In genomic region chr2:186299610-186300009, GRCh38 we compare ENCODE assay signal across 34 cellular contexts.
"Had no signal": no experiment of that assay in that cellular context is flagged by ENCODE, and none has a peak within 500 bp of the region (broad histone marks: within the 10 kb centered on the region; RNA-seq: fewer than 3 reads in every experiment).

No MANE protein-coding gene starts in this region.

- H3K27me3 ChIP-seq: adrenal gland, body of pancreas, brain microvascular endothelial cell, breast epithelium had no signal

- DNase-seq: activated B cell treated with CpG ODN at 0.5 μM for 24 hours; activated CD4-positive, alpha-beta memory T cell treated with anti-CD3 and anti-CD28 coated beads for 36 hours; activated CD4-positive, alpha-beta T cell treated with anti-CD3 and anti-CD28 coated beads for 4 hours; activated CD4-positive, alpha-beta T cell treated with anti-CD3 and anti-CD28 coated beads, Interleukin-2, amount 10 ng/mL, durations not matched to agents 24 days and 14 days; activated CD4-positive, alpha-beta T cell treated with anti-CD3 and anti-CD28 coated beads, Interleukin-2, amount 50 U/mL, for 1 hour; activated CD4-positive, alpha-beta T cell treated with anti-CD3 and anti-CD28 coated beads, Interleukin-2, amount 50 U/mL, for 4 hours; activated CD4-positive, CD25-positive, alpha-beta regulatory T cell treated with anti-CD3 and anti-CD28 coated beads, Interleukin-2, amount 50 U/mL, for 72 hours; activated CD8-positive, alpha-beta memory T cell treated with anti-CD3 and anti-CD28 coated beads, Interleukin-2, amount 50 U/mL, for 4 hours; activated CD8-positive, alpha-beta T cell treated with anti-CD3 and anti-CD28 coated beads for 36 hours; activated effector memory CD4-positive, alpha-beta T cell treated with anti-CD3 and anti-CD28 coated beads, Interleukin-2, amount 50 U/mL, for 16 hours; activated gamma-delta T cell treated with Interleukin-2 at 50 U/mL for 16 hours; activated naive CD4-positive, alpha-beta T cell; activated naive CD4-positive, alpha-beta T cell treated with anti-CD3 and anti-CD28 coated beads for 36 hours; activated naive CD4-positive, alpha-beta T cell treated with anti-CD3 and anti-CD28 coated beads, Interleukin-2, amount 50 U/mL, for 16 hours; activated naive CD8-positive, alpha-beta T cell treated with anti-CD3 and anti-CD28 coated beads for 36 hours; activated T-cell treated with anti-CD3 and anti-CD28 coated beads for 4 hours; activated T-cell treated with anti-CD3 and anti-CD28 coated beads, Interleukin-2, amount 50 U/mL, for 1 hour; activated T-cell treated with anti-CD3 and anti-CD28 coated beads, Interleukin-2, amount 50 U/mL, for 4 hours; activated T-cell treated with anti-CD3 and anti-CD28 coated beads, Interleukin-2, amount 50 U/mL, for 72 hours; adrenal gland; amniotic stem cell; aorta; body of pancreas; brain microvascular endothelial cell; central memory CD4-positive, alpha-beta T cell; T-helper 1 cell; T-helper 2 cell; T-helper 9 cell had no signal

- H3K36me3 ChIP-seq: adrenal gland, brain microvascular endothelial cell, breast epithelium had no signal

- H3K4me1 ChIP-seq: adrenal gland, body of pancreas, breast epithelium had no signal

- FAIRE-seq: astrocyte, TTC549 had no signal

- H3K4me3 ChIP-seq: adrenal gland, body of pancreas, breast epithelium had no signal

- ATAC-seq: activated CD8-positive, alpha-beta T cell treated with anti-CD3 and anti-CD28 coated beads for 36 hours; activated naive CD4-positive, alpha-beta T cell treated with anti-CD3 and anti-CD28 coated beads, Interleukin-2, amount 50 U/mL, for 72 hours; activated T-cell treated with anti-CD3 and anti-CD28 coated beads, Interleukin-2, amount 50 U/mL, for 4 hours; activated T-cell treated with anti-CD3 and anti-CD28 coated beads, Interleukin-2, amount 50 U/mL, for 72 hours; activated T-helper 17 cell treated with anti-CD3 and anti-CD28 coated beads, Interleukin-2, amount 50 U/mL, for 72 hours; body of pancreas had no signal

- H3K9me3 ChIP-seq: adrenal gland, body of pancreas, breast epithelium had no signal

- H3K27ac ChIP-seq: adrenal gland, body of pancreas, brain microvascular endothelial cell, breast epithelium, VCaP had no signal
